ENCODE assay signal across 2 cellular contexts in genomic region chr16:71882505-71883192, GRCh38.
A peak's percentile ranks its signal among the peaks of the same experiment; 100 is the strongest.
TF ChIP-seq lines count a peak whose summit lies in the region.

No MANE protein-coding gene starts in this region.

TF ChIP-seq in HEK293, 187 proteins besides CTCF, POLR2A, EP300 and RAD21 (continued from another document):
- TF ChIP-seq ZBTB11 (tag by site-specific recombination; conservative IDR thresholded peaks at IDR 0.05; ENCODE audit: low read depth) = 0 out of 2 replicates have a peak, but pooled peaks have one; percentile 22
- TF ChIP-seq EGR2 (tag by site-specific recombination; IDR thresholded peaks at IDR 0.05; ENCODE audit: low read depth) = peak; percentile 79
- TF ChIP-seq, protein P1, sequence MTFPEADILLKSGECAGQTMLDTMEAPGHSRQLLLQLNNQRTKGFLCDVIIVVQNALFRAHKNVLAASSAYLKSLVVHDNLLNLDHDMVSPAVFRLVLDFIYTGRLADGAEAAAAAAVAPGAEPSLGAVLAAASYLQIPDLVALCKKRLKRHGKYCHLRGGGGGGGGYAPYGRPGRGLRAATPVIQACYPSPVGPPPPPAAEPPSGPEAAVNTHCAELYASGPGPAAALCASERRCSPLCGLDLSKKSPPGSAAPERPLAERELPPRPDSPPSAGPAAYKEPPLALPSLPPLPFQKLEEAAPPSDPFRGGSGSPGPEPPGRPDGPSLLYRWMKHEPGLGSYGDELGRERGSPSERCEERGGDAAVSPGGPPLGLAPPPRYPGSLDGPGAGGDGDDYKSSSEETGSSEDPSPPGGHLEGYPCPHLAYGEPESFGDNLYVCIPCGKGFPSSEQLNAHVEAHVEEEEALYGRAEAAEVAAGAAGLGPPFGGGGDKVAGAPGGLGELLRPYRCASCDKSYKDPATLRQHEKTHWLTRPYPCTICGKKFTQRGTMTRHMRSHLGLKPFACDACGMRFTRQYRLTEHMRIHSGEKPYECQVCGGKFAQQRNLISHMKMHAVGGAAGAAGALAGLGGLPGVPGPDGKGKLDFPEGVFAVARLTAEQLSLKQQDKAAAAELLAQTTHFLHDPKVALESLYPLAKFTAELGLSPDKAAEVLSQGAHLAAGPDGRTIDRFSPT (tag by site-specific recombination; IDR thresholded peaks at IDR 0.05) = no peak
- TF ChIP-seq FEZF1 (tag by site-specific recombination; IDR thresholded peaks at IDR 0.05) = no peak
- TF ChIP-seq ZFP69B (tag by site-specific recombination; IDR thresholded peaks at IDR 0.05) = 0 out of 2 replicates have a peak, but pooled peaks have one; percentile 39
- no peak for TF ChIP-seq ZNF311 (tag by site-specific recombination; IDR thresholded peaks at IDR 0.05; ENCODE audit: borderline replicate concordance)
- peak; percentile 71 for TF ChIP-seq ZNF843 (tag by site-specific recombination; IDR thresholded peaks at IDR 0.05)
- 0 out of 2 replicates have a peak, but pooled peaks have one; percentile 36 for TF ChIP-seq MYNN (tag by site-specific recombination; IDR thresholded peaks at IDR 0.05; ENCODE audit: borderline replicate concordance)
- peak; percentile 60; the same call in 1 of the 2 replicates for TF ChIP-seq ZEB2 (tag by site-specific recombination; IDR thresholded peaks at IDR 0.05)
- no peak for TF ChIP-seq HOXA7 (CRISPR knock-in tag; IDR thresholded peaks at IDR 0.05; ENCODE audit: borderline replicate concordance)

TF ChIP-seq in GM12878, 131 proteins besides CTCF, POLR2A, EP300 and RAD21 (continued from another document and continues in another):
- TF ChIP-seq, protein P2, sequence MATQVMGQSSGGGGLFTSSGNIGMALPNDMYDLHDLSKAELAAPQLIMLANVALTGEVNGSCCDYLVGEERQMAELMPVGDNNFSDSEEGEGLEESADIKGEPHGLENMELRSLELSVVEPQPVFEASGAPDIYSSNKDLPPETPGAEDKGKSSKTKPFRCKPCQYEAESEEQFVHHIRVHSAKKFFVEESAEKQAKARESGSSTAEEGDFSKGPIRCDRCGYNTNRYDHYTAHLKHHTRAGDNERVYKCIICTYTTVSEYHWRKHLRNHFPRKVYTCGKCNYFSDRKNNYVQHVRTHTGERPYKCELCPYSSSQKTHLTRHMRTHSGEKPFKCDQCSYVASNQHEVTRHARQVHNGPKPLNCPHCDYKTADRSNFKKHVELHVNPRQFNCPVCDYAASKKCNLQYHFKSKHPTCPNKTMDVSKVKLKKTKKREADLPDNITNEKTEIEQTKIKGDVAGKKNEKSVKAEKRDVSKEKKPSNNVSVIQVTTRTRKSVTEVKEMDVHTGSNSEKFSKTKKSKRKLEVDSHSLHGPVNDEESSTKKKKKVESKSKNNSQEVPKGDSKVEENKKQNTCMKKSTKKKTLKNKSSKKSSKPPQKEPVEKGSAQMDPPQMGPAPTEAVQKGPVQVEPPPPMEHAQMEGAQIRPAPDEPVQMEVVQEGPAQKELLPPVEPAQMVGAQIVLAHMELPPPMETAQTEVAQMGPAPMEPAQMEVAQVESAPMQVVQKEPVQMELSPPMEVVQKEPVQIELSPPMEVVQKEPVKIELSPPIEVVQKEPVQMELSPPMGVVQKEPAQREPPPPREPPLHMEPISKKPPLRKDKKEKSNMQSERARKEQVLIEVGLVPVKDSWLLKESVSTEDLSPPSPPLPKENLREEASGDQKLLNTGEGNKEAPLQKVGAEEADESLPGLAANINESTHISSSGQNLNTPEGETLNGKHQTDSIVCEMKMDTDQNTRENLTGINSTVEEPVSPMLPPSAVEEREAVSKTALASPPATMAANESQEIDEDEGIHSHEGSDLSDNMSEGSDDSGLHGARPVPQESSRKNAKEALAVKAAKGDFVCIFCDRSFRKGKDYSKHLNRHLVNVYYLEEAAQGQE (IDR thresholded peaks at IDR 0.05; ENCODE audit: low read depth, low read length) = no peak
- TF ChIP-seq SREBF1 (IDR thresholded peaks at IDR 0.05; ENCODE audit: low read length) (no peak), CHD4 (IDR thresholded peaks at IDR 0.05) (no peak), CEBPB (IDR thresholded peaks at IDR 0.05; ENCODE audit: borderline replicate concordance in 1 of 2, low read depth in 2 of 2, low read length in 2 of 2) (no peak), RFX5 (IDR thresholded peaks at IDR 0.05; ENCODE audit: low read depth, low read length) (no peak), ZNF687 (IDR thresholded peaks at IDR 0.05) (0 out of 2 replicates have a peak, but pooled peaks have one; percentile 24), MXI1 (IDR thresholded peaks at IDR 0.05; ENCODE audit: low read depth, low read length) (no peak; the same call in 1 of the 2 replicates), SPI1 (IDR thresholded peaks at IDR 0.05; ENCODE audit: borderline replicate concordance, insufficient read depth, low read depth, low read length) (peak; percentile 54; the same call in 1 of the 2 replicates), RELA (IDR thresholded peaks at IDR 0.05; ENCODE audit: borderline replicate concordance, partially characterized antibody) (no peak), GABPA (IDR thresholded peaks at IDR 0.05; ENCODE audit: low read depth) (no peak), YY1 (IDR thresholded peaks at IDR 0.05; ENCODE audit: low read depth, low read length) (peak; percentile 66; the same call in 1 of the 2 replicates), E2F8 (IDR thresholded peaks at IDR 0.05; ENCODE audit: low read depth, partially characterized antibody) (no peak), MEF2A (IDR thresholded peaks at IDR 0.05; ENCODE audit: insufficient read depth, low read depth, low read length) (peak; percentile 67; the same call in 1 of the 2 replicates), MTA2 (IDR thresholded peaks at IDR 0.05; ENCODE audit: low read depth) (peak; percentile 61), PML (IDR thresholded peaks at IDR 0.05; ENCODE audit: low read length) (no peak; the same call in 1 of the 2 replicates), SMAD1 (IDR thresholded peaks at IDR 0.05; ENCODE audit: low read depth, partially characterized antibody) (no peak), PAX5 (IDR thresholded peaks at IDR 0.05; ENCODE audit: borderline replicate concordance, low read depth, low read length) (peak; percentile 95), ATF7 (IDR thresholded peaks at IDR 0.05; ENCODE audit: low read depth) (peak; percentile 40; the same call in 1 of the 2 replicates), RB1 (IDR thresholded peaks at IDR 0.05; ENCODE audit: borderline replicate concordance) (no peak), SUZ12 (IDR thresholded peaks at IDR 0.05; ENCODE audit: unreplicated experiment) (no peak), SRF (IDR thresholded peaks at IDR 0.05; ENCODE audit: low read depth in 2 of 2, low read length in 2 of 2) (no peak), SKIL (IDR thresholded peaks at IDR 0.05; ENCODE audit: low read depth, poor library complexity, severe bottlenecking) (peak; percentile 83), NR2C1 (IDR thresholded peaks at IDR 0.05) (no peak), TCF3 (IDR thresholded peaks at IDR 0.05; ENCODE audit: borderline replicate concordance, insufficient read depth, low read depth, low read length) (no peak), FOXM1 (IDR thresholded peaks at IDR 0.05; ENCODE audit: low read depth, low read length) (peak; percentile 69), SUPT20H (IDR thresholded peaks at IDR 0.05; ENCODE audit: borderline replicate concordance, control insufficient read depth, low read depth, low read length) (no peak)
- TF ChIP-seq, protein P3, sequence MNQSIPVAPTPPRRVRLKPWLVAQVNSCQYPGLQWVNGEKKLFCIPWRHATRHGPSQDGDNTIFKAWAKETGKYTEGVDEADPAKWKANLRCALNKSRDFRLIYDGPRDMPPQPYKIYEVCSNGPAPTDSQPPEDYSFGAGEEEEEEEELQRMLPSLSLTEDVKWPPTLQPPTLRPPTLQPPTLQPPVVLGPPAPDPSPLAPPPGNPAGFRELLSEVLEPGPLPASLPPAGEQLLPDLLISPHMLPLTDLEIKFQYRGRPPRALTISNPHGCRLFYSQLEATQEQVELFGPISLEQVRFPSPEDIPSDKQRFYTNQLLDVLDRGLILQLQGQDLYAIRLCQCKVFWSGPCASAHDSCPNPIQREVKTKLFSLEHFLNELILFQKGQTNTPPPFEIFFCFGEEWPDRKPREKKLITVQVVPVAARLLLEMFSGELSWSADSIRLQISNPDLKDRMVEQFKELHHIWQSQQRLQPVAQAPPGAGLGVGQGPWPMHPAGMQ (IDR thresholded peaks at IDR 0.05; ENCODE audit: borderline replicate concordance) = no peak
- TF ChIP-seq, protein P4, sequence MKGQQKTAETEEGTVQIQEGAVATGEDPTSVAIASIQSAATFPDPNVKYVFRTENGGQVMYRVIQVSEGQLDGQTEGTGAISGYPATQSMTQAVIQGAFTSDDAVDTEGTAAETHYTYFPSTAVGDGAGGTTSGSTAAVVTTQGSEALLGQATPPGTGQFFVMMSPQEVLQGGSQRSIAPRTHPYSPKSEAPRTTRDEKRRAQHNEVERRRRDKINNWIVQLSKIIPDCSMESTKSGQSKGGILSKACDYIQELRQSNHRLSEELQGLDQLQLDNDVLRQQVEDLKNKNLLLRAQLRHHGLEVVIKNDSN (IDR thresholded peaks at IDR 0.05; ENCODE audit: borderline replicate concordance, extremely low read length, insufficient read depth, low read depth, low read length) = no peak
- TF ChIP-seq, protein P5, sequence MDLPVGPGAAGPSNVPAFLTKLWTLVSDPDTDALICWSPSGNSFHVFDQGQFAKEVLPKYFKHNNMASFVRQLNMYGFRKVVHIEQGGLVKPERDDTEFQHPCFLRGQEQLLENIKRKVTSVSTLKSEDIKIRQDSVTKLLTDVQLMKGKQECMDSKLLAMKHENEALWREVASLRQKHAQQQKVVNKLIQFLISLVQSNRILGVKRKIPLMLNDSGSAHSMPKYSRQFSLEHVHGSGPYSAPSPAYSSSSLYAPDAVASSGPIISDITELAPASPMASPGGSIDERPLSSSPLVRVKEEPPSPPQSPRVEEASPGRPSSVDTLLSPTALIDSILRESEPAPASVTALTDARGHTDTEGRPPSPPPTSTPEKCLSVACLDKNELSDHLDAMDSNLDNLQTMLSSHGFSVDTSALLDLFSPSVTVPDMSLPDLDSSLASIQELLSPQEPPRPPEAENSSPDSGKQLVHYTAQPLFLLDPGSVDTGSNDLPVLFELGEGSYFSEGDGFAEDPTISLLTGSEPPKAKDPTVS (IDR thresholded peaks at IDR 0.05; ENCODE audit: low read depth, low read length) = no peak
- TF ChIP-seq, protein P6, sequence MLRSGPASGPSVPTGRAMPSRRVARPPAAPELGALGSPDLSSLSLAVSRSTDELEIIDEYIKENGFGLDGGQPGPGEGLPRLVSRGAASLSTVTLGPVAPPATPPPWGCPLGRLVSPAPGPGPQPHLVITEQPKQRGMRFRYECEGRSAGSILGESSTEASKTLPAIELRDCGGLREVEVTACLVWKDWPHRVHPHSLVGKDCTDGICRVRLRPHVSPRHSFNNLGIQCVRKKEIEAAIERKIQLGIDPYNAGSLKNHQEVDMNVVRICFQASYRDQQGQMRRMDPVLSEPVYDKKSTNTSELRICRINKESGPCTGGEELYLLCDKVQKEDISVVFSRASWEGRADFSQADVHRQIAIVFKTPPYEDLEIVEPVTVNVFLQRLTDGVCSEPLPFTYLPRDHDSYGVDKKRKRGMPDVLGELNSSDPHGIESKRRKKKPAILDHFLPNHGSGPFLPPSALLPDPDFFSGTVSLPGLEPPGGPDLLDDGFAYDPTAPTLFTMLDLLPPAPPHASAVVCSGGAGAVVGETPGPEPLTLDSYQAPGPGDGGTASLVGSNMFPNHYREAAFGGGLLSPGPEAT (IDR thresholded peaks at IDR 0.05; ENCODE audit: low read depth) = 0 out of 2 replicates have a peak, but pooled peaks have one; percentile 11
